20 cellular contexts compared by ENCODE assay signal in the genomic region with DNA sequence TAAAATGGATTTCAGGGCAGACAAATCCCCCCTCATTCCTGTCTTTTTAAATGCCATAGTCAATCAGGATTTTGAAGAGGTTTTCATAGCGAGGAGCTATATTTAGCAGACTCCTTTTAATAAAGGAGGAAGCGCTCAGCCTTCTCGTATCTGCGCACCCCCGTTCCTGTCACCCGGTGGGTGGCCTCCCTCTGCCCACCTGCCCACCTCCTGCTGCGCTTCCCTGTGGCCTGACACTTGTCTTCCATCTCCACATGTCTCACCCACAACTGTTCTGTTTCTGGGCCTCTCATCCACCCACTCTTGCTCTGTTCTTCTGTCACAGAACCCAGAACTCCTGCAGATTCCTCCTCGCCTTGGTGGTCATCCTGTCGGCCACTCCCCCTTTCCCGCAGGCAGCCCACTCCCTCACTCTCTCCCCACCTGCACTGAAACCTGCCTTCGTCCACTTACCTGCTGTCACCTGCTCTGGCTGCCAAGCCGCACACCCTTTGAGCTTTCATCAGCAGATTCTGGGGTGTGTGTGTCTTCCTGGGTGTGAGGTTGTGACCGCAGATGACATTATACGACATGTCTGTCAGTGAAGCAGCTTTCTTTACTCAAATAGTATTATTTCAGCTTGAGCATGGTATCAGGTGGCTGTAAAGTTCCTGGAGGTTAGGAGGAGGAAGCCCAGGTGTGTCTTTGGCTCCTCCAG.
"Had no signal": no experiment of that assay in that cellular context is flagged by ENCODE, and none has a peak within 500 bp of the region (broad histone marks: within the 10 kb centered on the region; RNA-seq: fewer than 3 reads in every experiment).

No MANE protein-coding gene starts in this region.

- H3K4me1 Mint-ChIP-seq: activated B cell treated with CpG ODN at 0.5 μM for 24 hours; activated CD4-positive, alpha-beta T cell treated with anti-CD3 and anti-CD28 coated beads for 36 hours; activated naive CD8-positive, alpha-beta T cell treated with anti-CD3 and anti-CD28 coated beads for 36 hours; naive B cell had no signal

- H3K36me3 Mint-ChIP-seq: activated naive CD8-positive, alpha-beta T cell treated with anti-CD3 and anti-CD28 coated beads for 36 hours; naive B cell had no signal

- DNase-seq: activated B cell treated with CpG ODN at 0.5 μM for 24 hours; activated CD4-positive, alpha-beta T cell treated with anti-CD3 and anti-CD28 coated beads for 36 hours; activated CD4-positive, alpha-beta T cell treated with anti-CD3 and anti-CD28 coated beads, Interleukin-2, amount 50 U/mL, for 4 hours; activated CD8-positive, alpha-beta memory T cell treated with anti-CD3 and anti-CD28 coated beads for 24 hours; activated CD8-positive, alpha-beta memory T cell treated with anti-CD3 and anti-CD28 coated beads, Interleukin-2, amount 50 U/mL, for 4 hours; activated naive CD4-positive, alpha-beta T cell treated with Interleukin-2 at 50 U/mL for 16 hours; activated naive CD8-positive, alpha-beta T cell treated with anti-CD3 and anti-CD28 coated beads for 36 hours; activated T-cell treated with anti-CD3 and anti-CD28 coated beads, Interleukin-2, amount 50 U/mL, for 48 hours; erythroblast; foreskin melanocyte; left colon; naive B cell; right cardiac atrium; stimulated activated CD4-positive, alpha-beta T cell treated with anti-CD3 and anti-CD28 coated beads, Interleukin-4, amount 100 ng/mL, for 24 hours; stimulated activated naive CD4-positive, alpha-beta T cell treated with Interleukin-2 at 50 U/mL for 16 hours; T-helper 1 cell had no signal

- H3K27ac ChIP-seq: thoracic aorta, upper lobe of left lung had no signal

- H3K9me3 Mint-ChIP-seq: activated B cell treated with CpG ODN at 0.5 μM for 24 hours; activated naive CD8-positive, alpha-beta T cell treated with anti-CD3 and anti-CD28 coated beads for 36 hours had no signal

- H3K4me1 ChIP-seq: upper lobe of left lung had no signal

- H3K4me3 ChIP-seq: lung, prostate gland, thoracic aorta, upper lobe of left lung had no signal

- H3K9me3 ChIP-seq: prostate gland, thoracic aorta, upper lobe of left lung had no signal

- H3K4me3 Mint-ChIP-seq: activated B cell treated with CpG ODN at 0.5 μM for 24 hours; activated CD4-positive, alpha-beta T cell treated with anti-CD3 and anti-CD28 coated beads for 36 hours; activated naive CD8-positive, alpha-beta T cell treated with anti-CD3 and anti-CD28 coated beads for 36 hours; naive B cell had no signal

- H3K27me3 ChIP-seq: upper lobe of left lung had no signal

- H3K27ac Mint-ChIP-seq: activated B cell treated with CpG ODN at 0.5 μM for 24 hours; activated CD4-positive, alpha-beta T cell treated with anti-CD3 and anti-CD28 coated beads for 36 hours; activated naive CD8-positive, alpha-beta T cell treated with anti-CD3 and anti-CD28 coated beads for 36 hours; naive B cell had no signal

- H3K36me3 ChIP-seq: prostate gland, thoracic aorta, upper lobe of left lung had no signal

- ATAC-seq: activated CD4-positive, alpha-beta T cell treated with anti-CD3 and anti-CD28 coated beads for 36 hours; left colon had no signal
